ENCODE assay signal across 11 cellular contexts in the genomic region with DNA sequence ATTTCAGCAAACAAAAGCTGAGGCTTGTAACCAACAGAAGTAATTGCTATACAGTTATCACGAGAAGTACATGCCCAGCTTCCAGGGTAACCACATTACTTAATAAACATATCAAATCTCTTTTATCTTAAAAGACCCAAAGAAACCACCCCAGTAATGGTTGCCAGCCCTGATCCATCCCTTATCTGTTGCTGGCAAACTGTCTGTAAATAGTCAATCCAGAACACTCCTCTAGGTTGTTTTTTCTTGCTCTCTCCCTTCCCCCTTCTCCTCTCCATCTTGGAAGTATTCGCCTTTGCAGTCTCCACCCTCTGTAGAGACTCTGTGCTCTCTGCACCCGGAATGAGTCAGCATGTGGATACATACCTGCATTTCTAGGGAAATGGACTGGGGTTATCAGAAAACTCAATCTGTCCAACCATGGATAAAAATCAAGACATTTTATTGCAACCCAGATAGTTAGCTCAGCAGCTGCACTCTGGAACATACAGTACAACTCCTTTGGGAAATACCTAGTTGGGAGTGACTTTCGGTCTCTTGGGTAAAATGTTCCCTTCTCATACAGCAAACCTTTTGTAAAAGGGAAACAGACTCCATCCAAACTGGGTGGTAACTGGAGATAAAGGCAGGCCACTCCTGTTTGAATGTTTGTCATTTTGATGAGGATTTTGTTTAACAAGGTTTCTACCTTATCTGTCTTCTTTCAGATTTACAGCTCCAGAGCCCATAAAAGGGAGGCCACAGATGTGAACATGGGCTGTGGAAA.
DNase-seq lines count a peak whose midpoint lies in the region; ATAC-seq and TF ChIP-seq lines count a peak whose summit lies in the region.
"Had no signal": no experiment of that assay in that cellular context is flagged by ENCODE, and none has a peak within 500 bp of the region (broad histone marks: within the 10 kb centered on the region; RNA-seq: fewer than 3 reads in every experiment).

No MANE protein-coding gene starts in this region.

- peak; percentile 11; the same call in 1 of the 2 replicates for TF ChIP-seq RAD21 in SK-N-SH (IDR thresholded peaks at IDR 0.05; ENCODE audit: low read length)

- H3K27ac ChIP-seq in H9 (ENCODE audit: insufficient read length, low read depth, low read length) (no peak overlapping the region), SK-N-SH (ENCODE audit: low read depth in 2 of 2, low read length in 1 of 2) (peak overlapping the region; percentile 44 to 61), gastroesophageal sphincter (no peak overlapping the region), sigmoid colon (peak overlapping the region in 3 of 4 donors; percentile 24 to 65 (median 44)), tibial artery (peak overlapping the region in 1 of 2 donors; percentile 38)
- H3K27ac ChIP-seq: spleen, suprapubic skin had no signal

- ATAC-seq in gastroesophageal sphincter (peak; percentile 55), GM19463 (IDR thresholded peaks at IDR 0.05; ENCODE audit: unreplicated experiment) (no peak), HG02885 (IDR thresholded peaks at IDR 0.05; ENCODE audit: poor library complexity, unreplicated experiment) (no peak)
- ATAC-seq: activated naive CD4-positive, alpha-beta T cell treated with anti-CD3 and anti-CD28 coated beads, Interleukin-2, amount 50 U/mL, for 72 hours had no signal

- H3K4me3 ChIP-seq in SK-N-SH (ENCODE audit: low read depth in 2 of 2, low read length in 1 of 2) (no peak overlapping the region), gastroesophageal sphincter (no peak overlapping the region), sigmoid colon (no peak overlapping the region), tibial artery (no peak overlapping the region)
- H3K4me3 ChIP-seq: spleen, suprapubic skin had no signal

- H3K27me3 ChIP-seq in H9 (ENCODE audit: insufficient read depth, low read length): no peaks in the 10 kb centered on the region
- H3K27me3 ChIP-seq in SK-N-SH (ENCODE audit: insufficient read depth): no peaks in the 10 kb centered on the region
- H3K27me3 ChIP-seq in gastroesophageal sphincter: no peaks in the 10 kb centered on the region
- no peaks in the 10 kb centered on the region for H3K27me3 ChIP-seq in sigmoid colon
- no peaks in the 10 kb centered on the region for H3K27me3 ChIP-seq in tibial artery
- H3K27me3 ChIP-seq: spleen, suprapubic skin had no signal

- H3K4me3 Mint-ChIP-seq in H9: no peak overlapping the region

- H2BK12ac ChIP-seq in H9 (ENCODE audit: insufficient read length, low read depth, low read length): no peak overlapping the region

- H3K36me3 ChIP-seq in SK-N-SH (replicated peaks in 1 of 2; ENCODE audit: control insufficient read depth in 1 of 2, insufficient read depth in 2 of 2, low read length in 1 of 2) (no peaks in the 10 kb centered on the region), gastroesophageal sphincter (no peaks in the 10 kb centered on the region), sigmoid colon (no peaks in the 10 kb centered on the region), tibial artery (no peaks in the 10 kb centered on the region)
- H3K36me3 ChIP-seq: suprapubic skin had no signal

- H3K9me3 ChIP-seq in H9 (ENCODE audit: control insufficient read depth, low read depth, low read length): no peaks in the 10 kb centered on the region
- H3K9me3 ChIP-seq in SK-N-SH: no peaks in the 10 kb centered on the region
- H3K9me3 ChIP-seq in gastroesophageal sphincter: no peaks in the 10 kb centered on the region
- no peaks in the 10 kb centered on the region for H3K9me3 ChIP-seq in sigmoid colon
- H3K9me3 ChIP-seq in tibial artery: no peaks in the 10 kb centered on the region
- H3K9me3 ChIP-seq: spleen, suprapubic skin had no signal

- H3K23ac ChIP-seq in H9 (ENCODE audit: insufficient read length, low read depth, low read length): no peak overlapping the region

- no peak overlapping the region for H3K18ac ChIP-seq in H9 (ENCODE audit: insufficient read length, low read depth, low read length)

- H3K27me3 Mint-ChIP-seq in H9 (ENCODE audit: low read depth): no peaks in the 10 kb centered on the region

- H2AFZ ChIP-seq in H9 (ENCODE audit: low read length): no peak overlapping the region
- peak overlapping the region; percentile 34 for H2AFZ ChIP-seq in SK-N-SH (ENCODE audit: low read depth)

- H2BK20ac ChIP-seq in H9 (ENCODE audit: low read depth, low read length, poor library complexity, severe bottlenecking): no peak overlapping the region

- H4K5ac ChIP-seq in H9 (ENCODE audit: insufficient read length, low read depth, low read length): no peak overlapping the region

- H3F3A ChIP-seq in SK-N-SH (replicated peaks; ENCODE audit: insufficient read depth): peaks cover 6% of the 10 kb centered on the region

- H3K9me3 Mint-ChIP-seq in H9: no peaks in the 10 kb centered on the region

- H3K4me1 ChIP-seq in H9 (ENCODE audit: insufficient read depth, low read length) (no peaks in the 10 kb centered on the region; the same call in 1 of the 2 replicates), SK-N-SH (ENCODE audit: control insufficient read depth in 1 of 2, insufficient read depth in 2 of 2, low read depth in 1 of 2, low read length in 1 of 2) (peaks cover 16 to 33% of the 10 kb centered on the region in 2 experiments; a peak in 3 of 4 replicates), gastroesophageal sphincter (peaks cover 0 to 10% (median 2%) of the 10 kb centered on the region in 3 donors), sigmoid colon (peaks cover 0 to 18% (median 16%) of the 10 kb centered on the region in 4 donors), tibial artery (peaks cover 0 to 24% (median 5%) of the 10 kb centered on the region in 4 donors)

- H2BK120ac ChIP-seq in H9 (ENCODE audit: low read depth, low read length, poor library complexity, severe bottlenecking): no peak overlapping the region

- no peak overlapping the region for H3T11ph ChIP-seq in H9 (ENCODE audit: low read length)

- H3K79me2 ChIP-seq in H9 (ENCODE audit: insufficient read depth, low read length) (no peaks in the 10 kb centered on the region), SK-N-SH (ENCODE audit: insufficient read depth) (no peaks in the 10 kb centered on the region)

- TF ChIP-seq EP300 in SK-N-SH (IDR thresholded peaks at IDR 0.05; ENCODE audit: borderline replicate concordance in 1 of 2, low read depth in 1 of 2, low read length in 1 of 2) (peak; percentile 49 to 83; a peak in 3 of 4 replicates), gastroesophageal sphincter (IDR thresholded peaks at IDR 0.05) (no peak), sigmoid colon (IDR thresholded peaks at IDR 0.05) (peak in 1 of 4 donors; percentile 7)

- no peak overlapping the region for H4K91ac ChIP-seq in H9 (ENCODE audit: insufficient read length, low read depth, low read length)

- DNase-seq in H9 (no peak), SK-N-SH (peak; percentile 56), sigmoid colon (no peak), anterior cingulate cortex (lab: John Stamatoyannopoulos, UW) (no peak), tibial artery (no peak)
- DNase-seq: spleen had no signal

- peaks cover 21 to 24% of the 10 kb centered on the region in 2 experiments for H3K4me1 Mint-ChIP-seq in H9

- no peak overlapping the region for H3K14ac ChIP-seq in H9 (ENCODE audit: insufficient read depth, low read length)

- TF ChIP-seq CTCF in H9 (conservative IDR thresholded peaks at IDR 0.05) (no peak), SK-N-SH (IDR thresholded peaks at IDR 0.05) (no peak), gastroesophageal sphincter (IDR thresholded peaks at IDR 0.05) (no peak), sigmoid colon (IDR thresholded peaks at IDR 0.05) (no peak), tibial artery (IDR thresholded peaks at IDR 0.05) (no peak)

- H3K79me1 ChIP-seq in H9 (ENCODE audit: insufficient read depth, low read depth, low read length, poor library complexity, severe bottlenecking): no peaks in the 10 kb centered on the region

- CTCF ChIA-PET in SK-N-SH (lab: Yijun Ruan, JAX): interaction anchor here (0.6 kb wide), 1 partner anchor 315 kb away, joined by 3 read pairs; no protein-coding TSS in a partner anchor

- no peaks in the 10 kb centered on the region for H3K36me3 Mint-ChIP-seq in H9 (ENCODE audit: insufficient read depth in 1 of 3, low read depth in 3 of 3)

- TF ChIP-seq POLR2A in gastroesophageal sphincter (IDR thresholded peaks at IDR 0.05): no peak
- TF ChIP-seq POLR2A in sigmoid colon (IDR thresholded peaks at IDR 0.05): no peak

- H4K20me1 ChIP-seq in H9 (ENCODE audit: control insufficient read depth, insufficient read depth, insufficient read length) (no peaks in the 10 kb centered on the region), SK-N-SH (ENCODE audit: insufficient read depth) (no peaks in the 10 kb centered on the region)

- no peaks in the 10 kb centered on the region for H3K23me2 ChIP-seq in H9 (ENCODE audit: insufficient read length, low read depth, low read length, poor library complexity, severe bottlenecking)

- H3K4ac ChIP-seq in H9 (ENCODE audit: low read depth, low read length): no peak overlapping the region

- no peak overlapping the region for H3K4me2 ChIP-seq in H9 (ENCODE audit: insufficient read depth, insufficient read length, low read length)
- H3K4me2 ChIP-seq in SK-N-SH: peak overlapping the region; percentile 43; the same call in 1 of the 2 replicates

- no peak overlapping the region for H2AK5ac ChIP-seq in H9 (ENCODE audit: insufficient read length, low read length)

- intact Hi-C loops in sigmoid colon (cut with DNase I): no loop called here
- intact Hi-C loops in tibial artery (cut with DNase I; ENCODE audit: low total_unique reads): no loop called here

- H3K27ac Mint-ChIP-seq in H9: peak overlapping the region in 2 of 3 experiments; percentile 46 to 78; a peak in 5 of 7 replicates

- POLR2A ChIA-PET in SK-N-SH (lab: Yijun Ruan, JAX): no interaction called here

- H3K9ac ChIP-seq in H9 (ENCODE audit: extremely low read depth, insufficient read length, low read length) (no peak overlapping the region), SK-N-SH (no peak overlapping the region)

- no peaks in the 10 kb centered on the region for H3K9me2 ChIP-seq in SK-N-SH

- no peak overlapping the region for H3K56ac ChIP-seq in H9 (ENCODE audit: insufficient read length, low read depth, low read length)

- no CpG with 5 or more reads among the region's 4 CpGs for WGBS in H9 (ENCODE audit: extremely low coverage, insufficient read length, low lambda C conversion rate)
- 39% methylated on average over 4 of the region's 4 CpGs for WGBS in SK-N-SH (ENCODE audit: low lambda C conversion rate)
- 60 to 69% methylated on average over 4 of the region's 4 CpGs for WGBS in gastroesophageal sphincter (ENCODE audit: low coverage in 1 of 2), 2 donors
- WGBS in sigmoid colon, 2 donors: 20 to 60% methylated on average over 4 of the region's 4 CpGs

- H4K8ac ChIP-seq in H9 (replicated peaks; ENCODE audit: insufficient read length, low read depth, low read length): no peak overlapping the region

- H2BK15ac ChIP-seq in H9 (ENCODE audit: low read depth, low read length): no peak overlapping the region

- H2BK5ac ChIP-seq in H9 (ENCODE audit: insufficient read length, low read length): no peak overlapping the region

Comparison
In these comparisons a context has a peak if more than half of its experiments do, and no peak if none do; other contexts are left out.
1. H3K27ac ChIP-seq: peak in SK-N-SH (2 of 2) and sigmoid colon (3 of 4); none in H9 (single experiment) and gastroesophageal sphincter (0 of 4).